In genomic region chr11:33694346-33695050, GRCh38 we compare ENCODE assay signal across 15 cellular contexts. TPM values are rescaled to one million over a fixed set of nuclear protein-coding genes. Genes with fewer than 3 reads are reported as not detected.
DNase-seq lines count a peak whose midpoint lies in the region; ATAC-seq, FAIRE-seq and TF ChIP-seq lines count a peak whose summit lies in the region.
"Had no signal": no experiment of that assay in that cellular context is flagged by ENCODE, and none has a peak within 500 bp of the region (broad histone marks: within the 10 kb centered on the region; RNA-seq: fewer than 3 reads in every experiment).

No MANE protein-coding gene starts in this region.

- peaks cover 10% of the 10 kb centered on the region for H3K27me3 Mint-ChIP-seq in CD4-positive, alpha-beta T cell

- ATAC-seq in heart left ventricle, result no peak
- no peak for ATAC-seq in Right ventricle myocardium superior (ENCODE audit: poor library complexity)
- ATAC-seq in SK-N-SH treated with all-trans-retinoic acid at 6 μM for 48 hours, result no peak
- ATAC-seq in HepG2, result no peak
- ATAC-seq in CD4-positive, alpha-beta T cell (ENCODE audit: poor library complexity), result no peak

- TF ChIP-seq CTCF in heart left ventricle (IDR thresholded peaks at IDR 0.05) (no peak), HepG2 (CRISPR knock-in tag; IDR thresholded peaks at IDR 0.05) (no peak)
- no peak for TF ChIP-seq CTCF in CD4-positive, alpha-beta T cell (IDR thresholded peaks at IDR 0.05)

- no peaks in the 10 kb centered on the region for H3K9me3 Mint-ChIP-seq in CD4-positive, alpha-beta T cell
- H3K9me3 Mint-ChIP-seq: activated naive CD8-positive, alpha-beta T cell treated with anti-CD3 and anti-CD28 coated beads, Interleukin-2, amount 10 ng/mL, durations not matched to agents 7 days and 5 days; nephron progenitor cell had no signal

- H3K18ac ChIP-seq in mesendoderm (ENCODE audit: low read length), result no peak overlapping the region

- no peak overlapping the region for H3K4ac ChIP-seq in mesendoderm (ENCODE audit: low read depth, low read length)

- H3K27ac ChIP-seq in heart left ventricle (peak overlapping the region in 9 of 12 donors; percentile 8 to 58 (median 37)), HepG2 (ENCODE audit: extremely low read length, insufficient read depth, low read length) (peak overlapping the region; percentile 61), mesendoderm (ENCODE audit: low read depth, low read length) (no peak overlapping the region)
- no peak overlapping the region for H3K27ac ChIP-seq in CD4-positive, alpha-beta T cell (ENCODE audit: low read depth, low read length)
- H3K27ac ChIP-seq: colonic mucosa, VCaP had no signal

- H2BK120ac ChIP-seq in mesendoderm (ENCODE audit: low read depth, low read length), result no peak overlapping the region

- H3K4me1 ChIP-seq in heart left ventricle (peaks cover 19 to 85% (median 59%) of the 10 kb centered on the region in 12 donors), HepG2 (ENCODE audit: insufficient read depth, low read length) (peaks cover 88% of the 10 kb centered on the region), mesendoderm (ENCODE audit: control insufficient read depth, low read depth, low read length) (peaks cover 15% of the 10 kb centered on the region)

- H3K4me2 ChIP-seq in HepG2 (ENCODE audit: low read depth, low read length), result no peak overlapping the region
- no peak overlapping the region for H3K4me2 ChIP-seq in mesendoderm (ENCODE audit: low read length)

- WGBS in heart left ventricle, 4 donors, result 69 to 84% (median 78%) methylated on average over 4 of the region's 4 CpGs
- WGBS in HepG2 (ENCODE audit: low lambda C conversion rate), result 97% methylated on average over 4 of the region's 4 CpGs
- WGBS in mesendoderm (ENCODE audit: extremely low coverage, insufficient coverage, low lambda C conversion rate), result no CpG with 5 or more reads among the region's 4 CpGs

- H2BK15ac ChIP-seq in mesendoderm (replicated peaks; ENCODE audit: low read depth), result no peak overlapping the region

- no peak overlapping the region for H2AK5ac ChIP-seq in mesendoderm (ENCODE audit: low read length)

- no peak for DNase-seq in heart left ventricle
- no peak for DNase-seq in Right ventricle myocardium superior
- DNase-seq in HepG2 (ENCODE audit: low spot score), result no peak
- DNase-seq in urothelium cell line (ENCODE audit: low spot score), result no peak
- DNase-seq in mesendoderm, result no peak
- DNase-seq in KG1 (lab: John Stamatoyannopoulos, UW), result no peak
- no peak for DNase-seq in CD4-positive, alpha-beta T cell
- DNase-seq: activated naive CD8-positive, alpha-beta T cell treated with anti-CD3 and anti-CD28 coated beads, Interleukin-2, amount 10 ng/mL, durations not matched to agents 7 days and 5 days; colonic mucosa; nephron progenitor cell had no signal

- no peak for TF ChIP-seq RAD21 in HepG2 (CRISPR knock-in tag; IDR thresholded peaks at IDR 0.05)

- H4K20me1 ChIP-seq in HepG2 (ENCODE audit: insufficient read depth, low read length), result no peaks in the 10 kb centered on the region

- TF ChIP-seq POLR2A in heart left ventricle (IDR thresholded peaks at IDR 0.05) (no peak), HepG2 (IDR thresholded peaks at IDR 0.05; ENCODE audit: insufficient read depth in 1 of 2, low read depth in 2 of 2, low read length in 2 of 2) (no peak)

- no peaks in the 10 kb centered on the region for H3K36me3 Mint-ChIP-seq in CD4-positive, alpha-beta T cell (ENCODE audit: low read depth)
- H3K36me3 Mint-ChIP-seq: activated naive CD8-positive, alpha-beta T cell treated with anti-CD3 and anti-CD28 coated beads, Interleukin-2, amount 10 ng/mL, durations not matched to agents 7 days and 5 days had no signal

- H3K9ac ChIP-seq in HepG2 (ENCODE audit: insufficient read depth, low read depth, low read length) (no peak overlapping the region), mesendoderm (ENCODE audit: low read length) (no peak overlapping the region)

- no peak overlapping the region for H4K5ac ChIP-seq in mesendoderm (ENCODE audit: low read length)

- intact Hi-C loops in heart left ventricle (cut with DNase I) (loop anchor here in 4 of 10 donors (5.0 to 10.0 kb wide), 5 partner anchors 48 to 532 kb away; partner anchors contain the start of genes HIPK3 (in 2 of the 4) and CSTF3 (in 1 of the 4)), Right ventricle myocardium superior (cut with DNase I) (loop anchor here (5.0 to 10.0 kb wide), 2 partner anchors 43 to 530 kb away; partner anchors contain the start of genes CD59 and CSTF3), HepG2 (cut with micrococcal nuclease; ENCODE audit: unreplicated experiment) (loop anchor here (10.0 kb wide), 1 partner anchor 430 kb away; no protein-coding TSS in a partner anchor)
- intact Hi-C loops in CD4-positive, alpha-beta T cell (cut with DNase I, micrococcal nuclease), result loop anchor here in 1 of 2 experiments (10.0 kb wide), 1 partner anchor 660 kb away; the partner anchor contains the start of gene ABTB2

- no peak overlapping the region for H2BK5ac ChIP-seq in mesendoderm (ENCODE audit: low read length)

- no peak overlapping the region for H3K4me3 ChIP-seq in heart left ventricle
- no peak overlapping the region for H3K4me3 ChIP-seq in HepG2 (replicated peaks in 1 of 3; ENCODE audit: insufficient read depth in 1 of 3, low read depth in 2 of 3, low read length in 3 of 3)
- H3K4me3 ChIP-seq in mesendoderm (ENCODE audit: low read length), result no peak overlapping the region
- H3K4me3 ChIP-seq: colonic mucosa, upper lobe of left lung had no signal

- no peaks in the 10 kb centered on the region for H3K27me3 ChIP-seq in heart left ventricle
- no peaks in the 10 kb centered on the region for H3K27me3 ChIP-seq in HepG2 (ENCODE audit: control insufficient read depth in 1 of 2, insufficient read depth in 2 of 2, low read length in 2 of 2)
- H3K27me3 ChIP-seq in mesendoderm (ENCODE audit: insufficient read depth, low read length, poor library complexity), result no peaks in the 10 kb centered on the region
- H3K27me3 ChIP-seq in CD4-positive, alpha-beta T cell (ENCODE audit: control insufficient read depth, insufficient read depth, low read length), result peaks cover 3% of the 10 kb centered on the region
- H3K27me3 ChIP-seq: colonic mucosa, upper lobe of left lung had no signal

- H3K79me2 ChIP-seq in HepG2 (ENCODE audit: insufficient read depth, low read length), result no peaks in the 10 kb centered on the region
- H3K79me2 ChIP-seq in mesendoderm (ENCODE audit: control insufficient read depth, insufficient read depth, low read length), result no peaks in the 10 kb centered on the region

- H4K8ac ChIP-seq in mesendoderm (ENCODE audit: low read depth, low read length), result no peak overlapping the region

- no peak overlapping the region for H3K4me3 Mint-ChIP-seq in CD4-positive, alpha-beta T cell
- H3K4me3 Mint-ChIP-seq: activated naive CD8-positive, alpha-beta T cell treated with anti-CD3 and anti-CD28 coated beads, Interleukin-2, amount 10 ng/mL, durations not matched to agents 7 days and 5 days; nephron progenitor cell had no signal

- no peak overlapping the region for H3K27ac Mint-ChIP-seq in CD4-positive, alpha-beta T cell
- H3K27ac Mint-ChIP-seq: activated naive CD8-positive, alpha-beta T cell treated with anti-CD3 and anti-CD28 coated beads, Interleukin-2, amount 10 ng/mL, durations not matched to agents 7 days and 5 days; nephron progenitor cell had no signal

- no peaks in the 10 kb centered on the region for H3K79me1 ChIP-seq in mesendoderm (ENCODE audit: low read length)

- H2AFZ ChIP-seq in HepG2 (ENCODE audit: low read length), result no peak overlapping the region

- FAIRE-seq in HepG2 (lab: Jason Lieb, UNC) (no peak), urothelium cell line (lab: Jason Lieb, UNC) (peak; percentile 50)
- FAIRE-seq: keratinocyte had no signal

- H3K23ac ChIP-seq in mesendoderm (ENCODE audit: low read length), result no peak overlapping the region

- POLR2A ChIA-PET in HepG2 (lab: Yijun Ruan, JAX), result interaction anchor here (1.0 kb wide), 2 partner anchors 21 to 42 kb away, joined by 3 read pairs; partner anchors contain the start of gene CD59
- POLR2A ChIA-PET in CD4-positive, alpha-beta T cell (lab: Charles Lee), result interaction anchor here (0.7 kb wide), 1 partner anchor 9 kb away, joined by 3 read pairs; no protein-coding TSS in a partner anchor

- in situ Hi-C loops in HepG2 (cut with HindIII; ENCODE audit: extremely low pct_ligation_motif_present, low pct_unique_long_range_greater_than_20kb), result no loop called here

- BruUV-seq in HepG2 (replicated peaks; lab: Mats Ljungman, UMichigan), result no TSS peak

- H3K36me3 ChIP-seq in heart left ventricle, result no peaks in the 10 kb centered on the region
- no peaks in the 10 kb centered on the region for H3K36me3 ChIP-seq in HepG2 (replicated peaks in 1 of 2; ENCODE audit: control insufficient read depth in 1 of 2, insufficient read depth in 2 of 2, low read length in 2 of 2)
- H3K36me3 ChIP-seq in mesendoderm (ENCODE audit: control insufficient read depth, insufficient read depth, low read length), result no peaks in the 10 kb centered on the region
- H3K36me3 ChIP-seq: colonic mucosa, upper lobe of left lung had no signal

- CTCF ChIA-PET in HepG2 (lab: Yijun Ruan, JAX; ENCODE audit: low intra/inter-chr PET ratio, low total read pairs), result no interaction called here
- CTCF ChIA-PET in CD4-positive, alpha-beta T cell (lab: Charles Lee), result no interaction called here

- H3K4me1 Mint-ChIP-seq in CD4-positive, alpha-beta T cell (ENCODE audit: low read depth), result peaks cover 13% of the 10 kb centered on the region

- TF ChIP-seq EP300 in HepG2 (IDR thresholded peaks at IDR 0.05; ENCODE audit: low read depth in 2 of 2, low read length in 2 of 2) (no peak), HepG2 (CRISPR knock-in tag; IDR thresholded peaks at IDR 0.05; ENCODE audit: borderline replicate concordance) (no peak)

- H3K9me3 ChIP-seq in heart left ventricle (no peaks in the 10 kb centered on the region), HepG2 (ENCODE audit: low read length) (no peaks in the 10 kb centered on the region)
- H3K9me3 ChIP-seq in CD4-positive, alpha-beta T cell (ENCODE audit: control insufficient read depth, low read length), result no peaks in the 10 kb centered on the region
- H3K9me3 ChIP-seq: colonic mucosa, upper lobe of left lung had no signal

- H3K56ac ChIP-seq in mesendoderm (ENCODE audit: low read length), result no peak overlapping the region

RNA-seq across cellular contexts. Expression of gene C11orf91, which starts 6.1 kb away (rescaled TPM):
- total RNA-seq in heart left ventricle (under 1 TPM in 4 of 9 donors, not detected in 5; 0.56 to 1.00 (median 0.70) TPM), Right ventricle myocardium superior (not detected), HepG2 (2016; rRNA removed; fragmentation: Illumina TruSeq; extraction: Trizol) (0.35 TPM in 1 of 2 replicates, not detected in the other)
- polyA plus RNA-seq in heart left ventricle (not detected), HepG2 (2011; rRNA removed) (not detected in 2 replicates)
- total RNA-seq in HepG2 (2016; cell fraction: cytosol; rRNA removed; fragmentation: Illumina TruSeq; extraction: Trizol; ENCODE audit: low read depth), result 0.71 TPM in 1 of 2 replicates, not detected in the other
- not detected in 2 replicates for total RNA-seq in HepG2 (2016; cell fraction: insoluble cytoplasmic fraction; rRNA removed; fragmentation: Illumina TruSeq; extraction: Trizol)
- total RNA-seq in HepG2 (2016; cell fraction: membrane; rRNA removed; fragmentation: Illumina TruSeq; extraction: Trizol), result 0.31 and 0.48 TPM in 2 replicates
- not detected in 2 replicates for total RNA-seq in HepG2 (2016; cell fraction: nucleus; rRNA removed; fragmentation: Illumina TruSeq; extraction: Trizol)
- not detected in 2 replicates for polyA plus RNA-seq in HepG2 (2011; cell fraction: cytosol; rRNA removed)
- 0.19 TPM in 1 of 2 replicates, not detected in the other for polyA plus RNA-seq in HepG2 (2011; cell fraction: nucleus; rRNA removed)
- polyA plus RNA-seq in HepG2 (2012), result 0.24 TPM in 1 of 2 replicates, not detected in the other
- 0.69 and 0.77 TPM in 2 replicates for polyA plus RNA-seq in HepG2 (2016; cell fraction: cytosol; fragmentation: Illumina TruSeq; extraction: Trizol; ENCODE audit: low read depth)
- polyA plus RNA-seq in HepG2 (2016; cell fraction: insoluble cytoplasmic fraction; fragmentation: Illumina TruSeq; extraction: Trizol; ENCODE audit: low read depth), result not detected in 2 replicates
- 0.62 and 1.2 TPM in 2 replicates for polyA plus RNA-seq in HepG2 (2016; cell fraction: membrane; fragmentation: Illumina TruSeq; extraction: Trizol; ENCODE audit: low read depth)
- not detected in 2 replicates for polyA plus RNA-seq in HepG2 (2016; cell fraction: nucleus; fragmentation: Illumina TruSeq; extraction: Trizol; ENCODE audit: insufficient read depth, low read depth)
- not detected in 2 replicates for polyA minus RNA-seq in HepG2 (2011; rRNA and poly(A)+ RNA removed; ENCODE audit: low replicate concordance)
- not detected in 2 replicates for polyA minus RNA-seq in HepG2 (2011; cell fraction: cytosol; rRNA and poly(A)+ RNA removed)
- 1.3 TPM in 1 of 2 replicates, not detected in the other for polyA minus RNA-seq in HepG2 (2011; cell fraction: nucleus; rRNA and poly(A)+ RNA removed)
- polyA plus RNA-seq in mesendoderm (2013, experiment 1 of 2), result not detected
- 0.08 TPM for polyA plus RNA-seq in mesendoderm (2013, experiment 2 of 2)
- total RNA-seq in CD4-positive, alpha-beta T cell, result under 1 TPM in 1 of 2 experiments, not detected in 1; 0.45 TPM
- total RNA-seq: colonic mucosa had no signal
- polyA plus RNA-seq: AG04450 had no signal

RNA-seq across cellular contexts. Expression of gene CD59, which starts 41.7 kb away (rescaled TPM):
- total RNA-seq in heart left ventricle, result 1,000 to 10,000 TPM in 3 of 9 donors, 100 to 1,000 TPM in 6; 588 to 1,434 (median 930) TPM
- 1,000 to 10,000 TPM in 1 of 2 donors, 100 to 1,000 TPM in 1; 133 to 1,175 TPM for polyA plus RNA-seq in heart left ventricle
- total RNA-seq in Right ventricle myocardium superior, result 713 TPM
- 184 and 289 TPM in 2 replicates for total RNA-seq in HepG2 (2016; rRNA removed; fragmentation: Illumina TruSeq; extraction: Trizol)
- total RNA-seq in HepG2 (2016; cell fraction: cytosol; rRNA removed; fragmentation: Illumina TruSeq; extraction: Trizol; ENCODE audit: low read depth), result 17.9 and 18.3 TPM in 2 replicates
- 187 and 287 TPM in 2 replicates for total RNA-seq in HepG2 (2016; cell fraction: insoluble cytoplasmic fraction; rRNA removed; fragmentation: Illumina TruSeq; extraction: Trizol)
- total RNA-seq in HepG2 (2016; cell fraction: membrane; rRNA removed; fragmentation: Illumina TruSeq; extraction: Trizol), result 57.6 and 59.8 TPM in 2 replicates
- 207 and 235 TPM in 2 replicates for total RNA-seq in HepG2 (2016; cell fraction: nucleus; rRNA removed; fragmentation: Illumina TruSeq; extraction: Trizol)
- polyA plus RNA-seq in HepG2 (2011; rRNA removed), result 127 and 132 TPM in 2 replicates
- polyA plus RNA-seq in HepG2 (2011; cell fraction: cytosol; rRNA removed), result 79.2 and 136 TPM in 2 replicates
- 35.8 and 50.3 TPM in 2 replicates for polyA plus RNA-seq in HepG2 (2011; cell fraction: nucleus; rRNA removed)
- polyA plus RNA-seq in HepG2 (2012), result 99.3 and 122 TPM in 2 replicates
- polyA plus RNA-seq in HepG2 (2016; cell fraction: cytosol; fragmentation: Illumina TruSeq; extraction: Trizol; ENCODE audit: low read depth), result 34.0 and 44.2 TPM in 2 replicates
- 136 and 153 TPM in 2 replicates for polyA plus RNA-seq in HepG2 (2016; cell fraction: insoluble cytoplasmic fraction; fragmentation: Illumina TruSeq; extraction: Trizol; ENCODE audit: low read depth)
- 35.5 and 37.5 TPM in 2 replicates for polyA plus RNA-seq in HepG2 (2016; cell fraction: membrane; fragmentation: Illumina TruSeq; extraction: Trizol; ENCODE audit: low read depth)
- 257 and 263 TPM in 2 replicates for polyA plus RNA-seq in HepG2 (2016; cell fraction: nucleus; fragmentation: Illumina TruSeq; extraction: Trizol; ENCODE audit: insufficient read depth, low read depth)
- polyA minus RNA-seq in HepG2 (2011; rRNA and poly(A)+ RNA removed; ENCODE audit: low replicate concordance), result 118 and 499 TPM in 2 replicates
- 42.6 and 62.0 TPM in 2 replicates for polyA minus RNA-seq in HepG2 (2011; cell fraction: cytosol; rRNA and poly(A)+ RNA removed)
- 31.4 and 43.6 TPM in 2 replicates for polyA minus RNA-seq in HepG2 (2011; cell fraction: nucleus; rRNA and poly(A)+ RNA removed)
- polyA plus RNA-seq in mesendoderm (2013, experiment 1 of 2), result 39.5 TPM
- 40.7 TPM for polyA plus RNA-seq in mesendoderm (2013, experiment 2 of 2)
- 10 to 100 TPM; 35.2 to 37.8 TPM for total RNA-seq in CD4-positive, alpha-beta T cell

Comparison
In these comparisons a context has a peak if more than half of its experiments do, and no peak if none do; other contexts are left out.
1. H3K27ac ChIP-seq: peak in heart left ventricle (9 of 12) and HepG2 (single experiment); none in mesendoderm (single experiment) and CD4-positive, alpha-beta T cell (single experiment).